ENCODE assay signal across 2 cellular contexts in genomic region chr16:71618429-71618828, GRCh38.
A peak's percentile ranks its signal among the peaks of the same experiment; 100 is the strongest.
TF ChIP-seq lines count a peak whose summit lies in the region.

No MANE protein-coding gene starts in this region.

TF ChIP-seq in HepG2, 621 proteins besides CTCF, POLR2A, EP300 and RAD21:
- no peak for TF ChIP-seq RBAK (CRISPR knock-in tag; IDR thresholded peaks at IDR 0.05)
- no peak for TF ChIP-seq ZNF234 (CRISPR knock-in tag; conservative IDR thresholded peaks at IDR 0.05)
- TF ChIP-seq ZNF644 (CRISPR knock-in tag; IDR thresholded peaks at IDR 0.05; ENCODE audit: low read depth): no peak
- peak; percentile 63; the same call in 1 of the 2 replicates for TF ChIP-seq ATF7 (IDR thresholded peaks at IDR 0.05)
- TF ChIP-seq ATF7 (CRISPR knock-in tag; IDR thresholded peaks at IDR 0.05): no peak
- no peak for TF ChIP-seq ZNF441 (CRISPR knock-in tag; IDR thresholded peaks at IDR 0.05; ENCODE audit: borderline replicate concordance)
- TF ChIP-seq CREB1 (IDR thresholded peaks at IDR 0.05): peak; percentile 41; the same call in 1 of the 2 replicates
- no peak for TF ChIP-seq CREB1 (CRISPR knock-in tag; IDR thresholded peaks at IDR 0.05)
TF ChIP-seq in HepG2: peak in this region for 2.

TF ChIP-seq in H1, 55 proteins besides CTCF, POLR2A, EP300 and RAD21:
- TF ChIP-seq JUND (IDR thresholded peaks at IDR 0.05; ENCODE audit: low read length) (no peak), ASH2L (IDR thresholded peaks at IDR 0.05; ENCODE audit: low read length) (no peak), POLR2AphosphoS5 (IDR thresholded peaks at IDR 0.05; ENCODE audit: low read depth, low read length) (no peak), TAF1 (IDR thresholded peaks at IDR 0.05; ENCODE audit: low read depth, low read length) (no peak), ATF3 (IDR thresholded peaks at IDR 0.05; ENCODE audit: insufficient read depth, low read depth, low read length) (no peak), SP1 (IDR thresholded peaks at IDR 0.05; ENCODE audit: low read depth, low read length) (no peak), TCF12 (IDR thresholded peaks at IDR 0.05; ENCODE audit: low read depth, low read length) (no peak), HDAC6 (IDR thresholded peaks at IDR 0.05; ENCODE audit: low read depth, low read length) (no peak)
